Comparison of ENCODE assay signal across 1 cellular context in the genomic region with DNA sequence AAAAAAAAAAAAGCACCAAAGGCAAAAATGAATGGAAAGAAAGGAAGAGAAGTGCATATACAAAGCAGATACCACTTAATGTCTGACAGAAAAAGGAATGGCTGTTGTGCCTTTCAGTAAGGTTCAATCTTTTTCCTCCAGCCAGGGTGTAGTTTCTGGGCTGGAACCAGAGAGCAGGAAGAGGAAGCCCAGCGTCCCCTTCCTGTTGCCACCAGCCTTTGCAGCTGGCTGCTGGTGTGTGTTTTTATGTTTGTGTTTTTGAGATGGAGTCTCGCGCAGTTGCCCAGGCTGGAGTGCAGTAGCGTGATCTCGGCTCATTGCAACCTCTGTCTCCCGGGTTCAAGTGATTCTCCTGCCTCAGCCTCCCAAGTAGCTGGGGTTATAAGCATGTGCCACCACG.
TF ChIP-seq lines count a peak whose summit lies in the region.

No MANE protein-coding gene starts in this region.

TF ChIP-seq in SK-N-SH treated with all-trans-retinoic acid at 6 μM for 48 hours, 23 proteins besides CTCF, POLR2A, EP300 and RAD21 (continued from another document):
- TF ChIP-seq ZNF70 (CRISPR knock-in tag; IDR thresholded peaks at IDR 0.05) = no peak
- TF ChIP-seq TOX (CRISPR knock-in tag; IDR thresholded peaks at IDR 0.05; ENCODE audit: borderline replicate concordance) = no peak
- TF ChIP-seq, protein P1, sequence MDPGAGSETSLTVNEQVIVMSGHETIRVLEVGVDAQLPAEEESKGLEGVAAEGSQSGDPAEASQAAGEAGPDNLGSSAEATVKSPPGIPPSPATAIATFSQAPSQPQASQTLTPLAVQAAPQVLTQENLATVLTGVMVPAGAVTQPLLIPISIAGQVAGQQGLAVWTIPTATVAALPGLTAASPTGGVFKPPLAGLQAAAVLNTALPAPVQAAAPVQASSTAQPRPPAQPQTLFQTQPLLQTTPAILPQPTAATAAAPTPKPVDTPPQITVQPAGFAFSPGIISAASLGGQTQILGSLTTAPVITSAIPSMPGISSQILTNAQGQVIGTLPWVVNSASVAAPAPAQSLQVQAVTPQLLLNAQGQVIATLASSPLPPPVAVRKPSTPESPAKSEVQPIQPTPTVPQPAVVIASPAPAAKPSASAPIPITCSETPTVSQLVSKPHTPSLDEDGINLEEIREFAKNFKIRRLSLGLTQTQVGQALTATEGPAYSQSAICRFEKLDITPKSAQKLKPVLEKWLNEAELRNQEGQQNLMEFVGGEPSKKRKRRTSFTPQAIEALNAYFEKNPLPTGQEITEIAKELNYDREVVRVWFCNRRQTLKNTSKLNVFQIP (CRISPR knock-in tag; IDR thresholded peaks at IDR 0.05; ENCODE audit: borderline replicate concordance, low read depth) = no peak
- TF ChIP-seq, protein P2, sequence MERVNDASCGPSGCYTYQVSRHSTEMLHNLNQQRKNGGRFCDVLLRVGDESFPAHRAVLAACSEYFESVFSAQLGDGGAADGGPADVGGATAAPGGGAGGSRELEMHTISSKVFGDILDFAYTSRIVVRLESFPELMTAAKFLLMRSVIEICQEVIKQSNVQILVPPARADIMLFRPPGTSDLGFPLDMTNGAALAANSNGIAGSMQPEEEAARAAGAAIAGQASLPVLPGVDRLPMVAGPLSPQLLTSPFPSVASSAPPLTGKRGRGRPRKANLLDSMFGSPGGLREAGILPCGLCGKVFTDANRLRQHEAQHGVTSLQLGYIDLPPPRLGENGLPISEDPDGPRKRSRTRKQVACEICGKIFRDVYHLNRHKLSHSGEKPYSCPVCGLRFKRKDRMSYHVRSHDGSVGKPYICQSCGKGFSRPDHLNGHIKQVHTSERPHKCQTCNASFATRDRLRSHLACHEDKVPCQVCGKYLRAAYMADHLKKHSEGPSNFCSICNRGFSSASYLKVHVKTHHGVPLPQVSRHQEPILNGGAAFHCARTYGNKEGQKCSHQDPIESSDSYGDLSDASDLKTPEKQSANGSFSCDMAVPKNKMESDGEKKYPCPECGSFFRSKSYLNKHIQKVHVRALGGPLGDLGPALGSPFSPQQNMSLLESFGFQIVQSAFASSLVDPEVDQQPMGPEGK (CRISPR knock-in tag; IDR thresholded peaks at IDR 0.05; ENCODE audit: borderline replicate concordance) = no peak
- no peak for TF ChIP-seq ZNF8 (CRISPR knock-in tag; IDR thresholded peaks at IDR 0.05)
- no peak for TF ChIP-seq ARNTL (CRISPR knock-in tag; IDR thresholded peaks at IDR 0.05; ENCODE audit: borderline replicate concordance, low read depth)
- no peak for TF ChIP-seq TCF4 (CRISPR knock-in tag; IDR thresholded peaks at IDR 0.05; ENCODE audit: borderline replicate concordance)
- no peak for TF ChIP-seq ISL1 (CRISPR knock-in tag; IDR thresholded peaks at IDR 0.05)
